ENCODE assay signal across 10 cellular contexts in the genomic region with DNA sequence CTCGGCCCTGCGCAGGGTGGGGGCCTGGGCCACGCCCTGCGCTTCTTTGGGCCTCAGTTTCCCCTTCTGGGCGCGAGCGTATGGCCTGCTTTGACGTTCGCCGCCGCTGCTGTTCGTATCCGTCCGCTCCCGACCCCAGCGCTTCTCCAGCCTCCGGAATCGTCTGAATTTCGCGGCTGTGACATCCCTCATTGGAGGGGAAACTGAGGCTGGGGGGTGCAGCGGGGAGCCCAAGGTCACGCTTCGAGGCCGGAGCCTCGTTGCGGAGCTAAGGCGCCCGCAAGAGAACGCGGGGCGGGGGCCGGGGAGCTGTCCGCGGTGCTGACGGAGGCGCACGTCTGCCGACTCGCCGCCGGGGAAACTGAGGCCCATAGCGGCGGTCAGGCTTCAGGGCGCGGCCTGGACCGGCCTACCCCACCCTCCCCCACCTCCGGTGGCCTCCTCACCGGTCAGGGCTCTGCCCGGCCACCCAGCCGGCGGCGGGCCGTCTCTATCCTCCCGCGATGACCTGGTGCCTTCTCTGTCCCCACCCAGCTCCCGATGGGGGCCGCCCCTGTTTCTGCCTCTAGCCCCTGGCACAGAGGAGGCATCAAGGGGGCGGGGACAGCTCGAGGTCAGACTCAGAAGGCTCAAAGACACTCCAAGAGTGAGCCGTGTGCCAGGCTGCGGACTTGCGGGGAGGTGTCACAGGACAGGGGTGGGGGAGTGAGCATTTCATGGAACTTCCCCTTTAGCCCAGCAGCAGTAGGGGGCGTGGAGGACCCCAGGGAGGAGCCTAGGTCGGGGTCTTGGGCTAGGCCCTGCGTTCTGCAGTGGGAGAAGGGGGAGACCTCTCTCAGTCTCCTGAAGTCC. TPM values are rescaled to one million over a fixed set of nuclear protein-coding genes. Genes with fewer than 3 reads are reported as not detected.
A peak's percentile ranks its signal among the peaks of the same experiment; 100 is the strongest.
DNase-seq lines count a peak whose midpoint lies in the region; ATAC-seq, FAIRE-seq and TF ChIP-seq lines count a peak whose summit lies in the region.
"Had no signal": no experiment of that assay in that cellular context is flagged by ENCODE, and none has a peak within 500 bp of the region (broad histone marks: within the 10 kb centered on the region; RNA-seq: fewer than 3 reads in every experiment).

No MANE protein-coding gene starts in this region.

- 13% methylated on average over 58 of the region's 65 CpGs for WGBS in smooth muscle cell (ENCODE audit: low lambda C conversion rate)

- peak overlapping the region; percentile 86 for H3K4me2 ChIP-seq in smooth muscle cell

- TF ChIP-seq CTCF in smooth muscle cell (IDR thresholded peaks at IDR 0.05; ENCODE audit: borderline replicate concordance, insufficient read depth, poor library complexity, severe bottlenecking): no peak

- peaks cover under 1% of the 10 kb centered on the region for H3K79me2 ChIP-seq in smooth muscle cell (ENCODE audit: low read depth)

- peaks cover 52% of the 10 kb centered on the region for H4K20me1 ChIP-seq in smooth muscle cell (ENCODE audit: low read depth)

- H3K4me1 ChIP-seq in NT2/D1 (ENCODE audit: insufficient read depth, insufficient read length) (peaks cover 23% of the 10 kb centered on the region), smooth muscle cell (ENCODE audit: low read depth) (peaks cover 8% of the 10 kb centered on the region)

- no peak overlapping the region for H3K27ac Mint-ChIP-seq in activated naive CD8-positive, alpha-beta T cell treated with anti-CD3 and anti-CD28 coated beads, Interleukin-2, amount 10 ng/mL, durations not matched to agents 7 days and 5 days
- H3K27ac Mint-ChIP-seq in activated naive CD8-positive, alpha-beta T cell treated with anti-CD3 and anti-CD28 coated beads, Interleukin-2, amount 50 U/mL, for 24 hours: no peak overlapping the region

- no peaks in the 10 kb centered on the region for H3K9me3 Mint-ChIP-seq in activated naive CD8-positive, alpha-beta T cell treated with anti-CD3 and anti-CD28 coated beads, Interleukin-2, amount 10 ng/mL, durations not matched to agents 7 days and 5 days
- H3K9me3 Mint-ChIP-seq in activated naive CD8-positive, alpha-beta T cell treated with anti-CD3 and anti-CD28 coated beads, Interleukin-2, amount 50 U/mL, for 24 hours: no peaks in the 10 kb centered on the region

- peaks cover 43% of the 10 kb centered on the region for H3K27me3 Mint-ChIP-seq in activated naive CD8-positive, alpha-beta T cell treated with anti-CD3 and anti-CD28 coated beads, Interleukin-2, amount 10 ng/mL, durations not matched to agents 7 days and 5 days
- H3K27me3 Mint-ChIP-seq in activated naive CD8-positive, alpha-beta T cell treated with anti-CD3 and anti-CD28 coated beads, Interleukin-2, amount 50 U/mL, for 24 hours: peaks cover 38% of the 10 kb centered on the region

- H3K9ac ChIP-seq in NT2/D1 (ENCODE audit: insufficient read length, low read depth) (no peak overlapping the region), smooth muscle cell (ENCODE audit: low read depth) (no peak overlapping the region)

- H2AFZ ChIP-seq in smooth muscle cell (ENCODE audit: low read depth): no peak overlapping the region

- H3K4me3 ChIP-seq in NT2/D1 (ENCODE audit: insufficient read length, low read depth) (peak overlapping the region; percentile 11), smooth muscle cell (peak overlapping the region; percentile 52)

- POLR2A ChIA-PET in activated naive CD8-positive, alpha-beta T cell treated with anti-CD3 and anti-CD28 coated beads, Interleukin-2, amount 10 ng/mL, durations not matched to agents 7 days and 5 days (lab: Charles Lee): interaction anchor here (1.1 to 1.2 kb wide), 2 partner anchors 10 to 177 kb away, joined by 3 read pairs; a partner anchor contains a TSS

- no peak overlapping the region for H3K27ac ChIP-seq in smooth muscle cell (ENCODE audit: low read depth)

- H3F3A ChIP-seq in smooth muscle cell (ENCODE audit: low read depth): peaks cover 17% of the 10 kb centered on the region

- H3K36me3 Mint-ChIP-seq in activated naive CD8-positive, alpha-beta T cell treated with anti-CD3 and anti-CD28 coated beads, Interleukin-2, amount 10 ng/mL, durations not matched to agents 7 days and 5 days: no peaks in the 10 kb centered on the region
- peaks cover 10% of the 10 kb centered on the region for H3K36me3 Mint-ChIP-seq in activated naive CD8-positive, alpha-beta T cell treated with anti-CD3 and anti-CD28 coated beads, Interleukin-2, amount 50 U/mL, for 24 hours (ENCODE audit: low read depth)

- no peak overlapping the region for H3K4me3 Mint-ChIP-seq in activated naive CD8-positive, alpha-beta T cell treated with anti-CD3 and anti-CD28 coated beads, Interleukin-2, amount 10 ng/mL, durations not matched to agents 7 days and 5 days
- no peak overlapping the region for H3K4me3 Mint-ChIP-seq in activated naive CD8-positive, alpha-beta T cell treated with anti-CD3 and anti-CD28 coated beads, Interleukin-2, amount 50 U/mL, for 24 hours

- peaks cover 61% of the 10 kb centered on the region for H3K27me3 ChIP-seq in NT2/D1 (ENCODE audit: insufficient read depth, insufficient read length)
- peaks cover 63% of the 10 kb centered on the region for H3K27me3 ChIP-seq in smooth muscle cell (ENCODE audit: low read depth)

- no peak for FAIRE-seq in frontal cortex (lab: Jason Lieb, UNC)
- FAIRE-seq: islet of Langerhans had no signal

- H3K36me3 ChIP-seq in NT2/D1 (ENCODE audit: insufficient read depth, insufficient read length, low read length) (peaks cover 11% of the 10 kb centered on the region), smooth muscle cell (ENCODE audit: low read depth) (no peaks in the 10 kb centered on the region)

- no peak for ATAC-seq in activated naive CD8-positive, alpha-beta T cell treated with anti-CD3 and anti-CD28 coated beads, Interleukin-2, amount 10 ng/mL, durations not matched to agents 7 days and 5 days (ENCODE audit: low read depth)
- ATAC-seq in activated naive CD8-positive, alpha-beta T cell treated with anti-CD3 and anti-CD28 coated beads, Interleukin-2, amount 50 U/mL, for 24 hours: no peak

- H3K4me1 Mint-ChIP-seq in activated naive CD8-positive, alpha-beta T cell treated with anti-CD3 and anti-CD28 coated beads, Interleukin-2, amount 10 ng/mL, durations not matched to agents 7 days and 5 days: peaks cover 8% of the 10 kb centered on the region
- H3K4me1 Mint-ChIP-seq in activated naive CD8-positive, alpha-beta T cell treated with anti-CD3 and anti-CD28 coated beads, Interleukin-2, amount 50 U/mL, for 24 hours: peaks cover 13% of the 10 kb centered on the region

- peak; percentile 70 for DNase-seq in activated naive CD8-positive, alpha-beta T cell treated with anti-CD3 and anti-CD28 coated beads, Interleukin-2, amount 10 ng/mL, durations not matched to agents 7 days and 5 days
- no peak for DNase-seq in activated naive CD8-positive, alpha-beta T cell treated with anti-CD3 and anti-CD28 coated beads, Interleukin-2, amount 50 U/mL, for 24 hours
- DNase-seq in NT2/D1 (ENCODE audit: low read depth, low spot score): no peak
- peak; percentile 5 for DNase-seq in germinal center (ENCODE audit: low spot score)
- DNase-seq in smooth muscle cell (lab: John Stamatoyannopoulos, UW; ENCODE audit: unreplicated experiment): no peak
- no peak for DNase-seq in frontal cortex (ENCODE audit: low spot score in 2 of 2)
- DNase-seq in HuH-7.5 (ENCODE audit: low spot score): no peak
- DNase-seq in T1000 (lab: John Stamatoyannopoulos, UW): no peak
- DNase-seq: cerebellar nuclear complex had no signal

- H3K9me3 ChIP-seq in NT2/D1 (ENCODE audit: insufficient read depth, low read length) (no peaks in the 10 kb centered on the region), smooth muscle cell (replicated peaks; ENCODE audit: low read depth) (no peaks in the 10 kb centered on the region)

RNA-seq across cellular contexts. Expression of a gene that starts 3.0 kb away (rescaled TPM):
- total RNA-seq in activated naive CD8-positive, alpha-beta T cell treated with anti-CD3 and anti-CD28 coated beads, Interleukin-2, amount 10 ng/mL, durations not matched to agents 7 days and 5 days: under 1 TPM; 0.06 to 0.11 TPM
- total RNA-seq in smooth muscle cell (0.09 and 0.18 TPM in 2 replicates), frontal cortex (116 TPM)
- polyA plus RNA-seq in smooth muscle cell: 0.30 and 1.0 TPM in 2 replicates

RNA-seq across cellular contexts. Expression of a gene that starts 8.7 kb away (rescaled TPM):
- total RNA-seq in activated naive CD8-positive, alpha-beta T cell treated with anti-CD3 and anti-CD28 coated beads, Interleukin-2, amount 10 ng/mL, durations not matched to agents 7 days and 5 days: 1,000 to 10,000 TPM; 1,438 to 1,457 TPM
- 2,033 and 2,744 TPM in 2 replicates for total RNA-seq in smooth muscle cell
- polyA plus RNA-seq in smooth muscle cell: 1,180 and 1,250 TPM in 2 replicates
- 276 TPM for total RNA-seq in frontal cortex

RNA-seq across cellular contexts. Expression of a gene that starts 32.1 kb away (rescaled TPM):
- 10 to 100 TPM; 48.0 to 51.2 TPM for total RNA-seq in activated naive CD8-positive, alpha-beta T cell treated with anti-CD3 and anti-CD28 coated beads, Interleukin-2, amount 10 ng/mL, durations not matched to agents 7 days and 5 days
- total RNA-seq in smooth muscle cell (10.0 and 15.2 TPM in 2 replicates), frontal cortex (17.9 TPM)
- polyA plus RNA-seq in smooth muscle cell: 27.9 and 42.2 TPM in 2 replicates

RNA-seq across cellular contexts. Expression of a gene that starts 39.6 kb away (rescaled TPM):
- 100 to 1,000 TPM; 214 to 217 TPM for total RNA-seq in activated naive CD8-positive, alpha-beta T cell treated with anti-CD3 and anti-CD28 coated beads, Interleukin-2, amount 10 ng/mL, durations not matched to agents 7 days and 5 days
- total RNA-seq in smooth muscle cell (33.7 and 41.7 TPM in 2 replicates), frontal cortex (43.6 TPM)
- polyA plus RNA-seq in smooth muscle cell: 35.5 and 37.0 TPM in 2 replicates

RNA-seq across cellular contexts. Expression of a gene that starts 43.2 kb away (rescaled TPM):
- 1 to 10 TPM; 6.7 to 9.7 TPM for total RNA-seq in activated naive CD8-positive, alpha-beta T cell treated with anti-CD3 and anti-CD28 coated beads, Interleukin-2, amount 10 ng/mL, durations not matched to agents 7 days and 5 days
- total RNA-seq in smooth muscle cell (1.4 and 1.7 TPM in 2 replicates), frontal cortex (3.7 TPM)
- polyA plus RNA-seq in smooth muscle cell: 8.7 and 14.4 TPM in 2 replicates

Comparison
In these comparisons a context has a peak if more than half of its experiments do, and no peak if none do; other contexts are left out.
1. DNase-seq: peak in activated naive CD8-positive, alpha-beta T cell treated with anti-CD3 and anti-CD28 coated beads, Interleukin-2, amount 10 ng/mL, durations not matched to agents 7 days and 5 days (single experiment) and germinal center (single experiment); none in activated naive CD8-positive, alpha-beta T cell treated with anti-CD3 and anti-CD28 coated beads, Interleukin-2, amount 50 U/mL, for 24 hours (single experiment), NT2/D1 (single experiment), smooth muscle cell (single experiment), frontal cortex (0 of 2), HuH-7.5 (single experiment) and T1000 (single experiment).
2. RNA of a gene that starts 3.0 kb away (total RNA-seq): 116 TPM in frontal cortex (single experiment); 0.09 to 0.18 TPM in smooth muscle cell and 0.06 to 0.11 TPM in activated naive CD8-positive, alpha-beta T cell treated with anti-CD3 and anti-CD28 coated beads, Interleukin-2, amount 10 ng/mL, durations not matched to agents 7 days and 5 days; every median in the first group is over 10 times any median in the second.